Comparison of ENCODE assay signal across 8 cellular contexts in genomic region chr14:61813101-61813596, GRCh38. TPM values are rescaled to one million over a fixed set of nuclear protein-coding genes. Genes with fewer than 3 reads are reported as not detected.
DNase-seq lines count a peak whose midpoint lies in the region; ATAC-seq, FAIRE-seq and TF ChIP-seq lines count a peak whose summit lies in the region.

No MANE protein-coding gene starts in this region.

- H3K14ac ChIP-seq in mesenchymal stem cell (ENCODE audit: low read length in 2 of 2): peak overlapping the region in 1 of 2 experiments; percentile 92

- H3K9me3 ChIP-seq in heart left ventricle (peaks cover 0 to 6% (median 0%) of the 10 kb centered on the region in 12 donors), mesenchymal stem cell (ENCODE audit: control insufficient read depth, low read length) (peaks cover 3% of the 10 kb centered on the region)

- H2BK5ac ChIP-seq in mesenchymal stem cell (ENCODE audit: low read depth, low read length, poor library complexity, severe bottlenecking): no peak overlapping the region

- H2BK12ac ChIP-seq in mesenchymal stem cell (ENCODE audit: low read length in 2 of 2): peak overlapping the region in 1 of 2 experiments; percentile 75

- H3K27me3 ChIP-seq in heart left ventricle: peaks cover 0 to 55% (median 11%) of the 10 kb centered on the region in 9 donors
- H3K27me3 ChIP-seq in mesenchymal stem cell (ENCODE audit: control insufficient read depth in 1 of 2, insufficient read depth in 1 of 2, low read length in 2 of 2): peaks cover 24 to 71% of the 10 kb centered on the region in 2 experiments

- no peak overlapping the region for H2AK5ac ChIP-seq in mesenchymal stem cell (ENCODE audit: low read length, severe bottlenecking)

- H3K36me3 Mint-ChIP-seq in brain (no peaks in the 10 kb centered on the region), natural killer cell (no peaks in the 10 kb centered on the region)

- peak; percentile 92 for FAIRE-seq in urothelium cell line (lab: Jason Lieb, UNC)

- no peaks in the 10 kb centered on the region for H3K79me1 ChIP-seq in mesenchymal stem cell (replicated peaks; ENCODE audit: low read length, poor library complexity, severe bottlenecking)

- H2BK15ac ChIP-seq in mesenchymal stem cell (ENCODE audit: low read depth, poor library complexity, severe bottlenecking): no peak overlapping the region

- WGBS in heart left ventricle, 4 donors: 17 to 24% (median 21%) methylated on average over 19 to 25 of the region's 25 CpGs
- 20% methylated on average over 25 of the region's 25 CpGs for WGBS in mesenchymal stem cell

- peak overlapping the region in 1 of 2 experiments; percentile 89 for H3K23ac ChIP-seq in mesenchymal stem cell (ENCODE audit: low read length in 2 of 2)

- peak overlapping the region in 1 of 2 experiments; percentile 35 for H3K4ac ChIP-seq in mesenchymal stem cell (ENCODE audit: low read depth in 1 of 2, low read length in 2 of 2)

- H3K4me3 Mint-ChIP-seq in brain (peak overlapping the region; percentile 87 to 97 (median 91)), natural killer cell (no peak overlapping the region)

- peak overlapping the region; percentile 16 to 57 (median 50) for H3K4me3 ChIP-seq in heart left ventricle
- H3K4me3 ChIP-seq in mesenchymal stem cell (ENCODE audit: insufficient read depth in 1 of 2, low read depth in 1 of 2, low read length in 2 of 2): peak overlapping the region; percentile 72 to 78

- peak overlapping the region in 4 of 5 experiments; percentile 37 to 97 (median 83) for H3K27ac Mint-ChIP-seq in brain
- H3K27ac Mint-ChIP-seq in natural killer cell: no peak overlapping the region

- no peak overlapping the region for H4K8ac ChIP-seq in mesenchymal stem cell (ENCODE audit: low read length)

- H3K27ac ChIP-seq in heart left ventricle: no peak overlapping the region
- H3K27ac ChIP-seq in mesenchymal stem cell (ENCODE audit: low read length, poor library complexity, severe bottlenecking): no peak overlapping the region

- peak overlapping the region; percentile 95 for H3K4me2 ChIP-seq in mesenchymal stem cell (ENCODE audit: low read length, poor library complexity, severe bottlenecking)

- ATAC-seq in heart left ventricle (peak in 1 of 4 donors; percentile 36), Right ventricle myocardium superior (ENCODE audit: poor library complexity) (no peak), natural killer cell (no peak)

- H3K9ac ChIP-seq in mesenchymal stem cell (ENCODE audit: low read length): no peak overlapping the region

- no peak overlapping the region for H2BK120ac ChIP-seq in mesenchymal stem cell (ENCODE audit: low read depth, low read length)

- H3K9me3 Mint-ChIP-seq in brain (peaks cover 0 to 12% (median 0%) of the 10 kb centered on the region in 5 experiments), natural killer cell (no peaks in the 10 kb centered on the region)

- no peak for DNase-seq in heart left ventricle
- no peak for DNase-seq in Right ventricle myocardium superior
- no peak for DNase-seq in mesenchymal stem cell
- no peak for DNase-seq in urothelium cell line (ENCODE audit: low spot score)
- no peak for DNase-seq in natural killer cell
- no peak for DNase-seq in AML-193 (lab: John Stamatoyannopoulos, UW)
- DNase-seq in inferior parietal cortex (ENCODE audit: extremely low spot score): no peak

- intact Hi-C loops in heart left ventricle (cut with DNase I) (no loop called here), Right ventricle myocardium superior (cut with DNase I) (no loop called here), natural killer cell (cut with micrococcal nuclease) (no loop called here)

- H3K4me1 ChIP-seq in heart left ventricle (peaks cover 0 to 8% (median 4%) of the 10 kb centered on the region in 12 donors), mesenchymal stem cell (ENCODE audit: control insufficient read depth, insufficient read depth, low read depth, low read length) (peaks cover 9% of the 10 kb centered on the region)

- peak overlapping the region in 1 of 2 experiments; percentile 77 for H3K18ac ChIP-seq in mesenchymal stem cell (ENCODE audit: low read depth in 1 of 2, low read length in 2 of 2)

- H3K27me3 Mint-ChIP-seq in brain: peaks cover 33% of the 10 kb centered on the region
- H3K27me3 Mint-ChIP-seq in natural killer cell (ENCODE audit: low read depth in 2 of 2): peaks cover 43 to 66% of the 10 kb centered on the region in 2 donors

- TF ChIP-seq CTCF in heart left ventricle (IDR thresholded peaks at IDR 0.05) (no peak), brain (conservative IDR thresholded peaks at IDR 0.05) (no peak), natural killer cell (IDR thresholded peaks at IDR 0.05) (no peak)

- TF ChIP-seq POLR2A in heart left ventricle (IDR thresholded peaks at IDR 0.05): no peak

- H3K4me1 Mint-ChIP-seq in brain (peaks cover 23% of the 10 kb centered on the region), natural killer cell (peaks cover 0 to 4% of the 10 kb centered on the region in 2 donors)

- no peaks in the 10 kb centered on the region for H3K36me3 ChIP-seq in heart left ventricle
- H3K36me3 ChIP-seq in mesenchymal stem cell (ENCODE audit: control insufficient read depth in 1 of 2, insufficient read depth in 2 of 2, low read depth in 1 of 2, low read length in 2 of 2): peaks cover 0 to 4% of the 10 kb centered on the region in 2 experiments

- H2AFZ ChIP-seq in mesenchymal stem cell (ENCODE audit: low read depth, low read length): peak overlapping the region; percentile 81

- peak overlapping the region; percentile 58 for H4K91ac ChIP-seq in mesenchymal stem cell (ENCODE audit: low read length)

RNA-seq across cellular contexts. Expression of gene SYT16, which starts 0.6 kb away (rescaled TPM):
- total RNA-seq in heart left ventricle (under 1 TPM in 2 of 9 donors, not detected in 7; 0.20 to 0.39 TPM), Right ventricle myocardium superior (not detected), natural killer cell (under 1 TPM in 2 of 3 donors, not detected in 1; 0.02 to 0.03 TPM)
- polyA plus RNA-seq in heart left ventricle (not detected), brain (ENCODE audit: insufficient read depth, low read depth, low replicate concordance) (0.68 TPM)
- polyA plus RNA-seq in mesenchymal stem cell (2013, experiment 1 of 2): 0.11 TPM
- 0.25 TPM for polyA plus RNA-seq in mesenchymal stem cell (2013, experiment 2 of 2)

RNA-seq across cellular contexts. Expression of gene SNAPC1, which starts 50.9 kb away (rescaled TPM):
- total RNA-seq in heart left ventricle: 1 to 10 TPM; 5.9 to 9.0 (median 7.2) TPM
- polyA plus RNA-seq in heart left ventricle: 1 to 10 TPM; 6.1 to 6.3 TPM
- 13.7 TPM for total RNA-seq in Right ventricle myocardium superior
- polyA plus RNA-seq in brain (ENCODE audit: insufficient read depth, low read depth, low replicate concordance): 3.1 TPM
- polyA plus RNA-seq in mesenchymal stem cell (2013, experiment 1 of 2): 9.9 TPM
- polyA plus RNA-seq in mesenchymal stem cell (2013, experiment 2 of 2): 10.2 TPM
- total RNA-seq in natural killer cell: 1 to 10 TPM; 2.2 to 2.4 (median 2.2) TPM

Comparison
In these comparisons a context has a peak if more than half of its experiments do, and no peak if none do; other contexts are left out.
1. H3K27ac Mint-ChIP-seq: peak in brain (4 of 5); none in natural killer cell (0 of 2).